ENCODE assay signal across 25 cellular contexts in the genomic region with DNA sequence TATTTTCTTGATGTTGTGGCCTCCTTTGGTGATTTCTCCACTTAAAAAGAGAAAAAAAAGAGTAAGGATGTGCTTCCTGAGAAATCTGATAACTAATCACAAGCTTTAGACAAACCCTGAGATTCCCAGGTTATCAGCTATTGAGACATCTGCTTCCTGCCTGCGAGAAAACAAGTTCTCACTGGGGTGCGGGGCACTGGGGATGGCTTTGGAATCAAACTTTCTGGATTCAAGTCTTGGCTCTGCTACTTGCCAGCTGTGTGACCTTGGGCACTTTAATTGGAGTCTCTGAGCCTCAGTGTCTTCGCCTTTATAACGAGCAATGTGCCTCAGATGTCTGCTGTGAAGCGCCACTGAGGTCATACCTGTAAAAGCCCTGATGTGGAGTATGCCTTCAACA.
"Had no signal": no experiment of that assay in that cellular context is flagged by ENCODE, and none has a peak within 500 bp of the region (broad histone marks: within the 10 kb centered on the region; RNA-seq: fewer than 3 reads in every experiment).

No MANE protein-coding gene starts in this region.

- H3K27me3 ChIP-seq: brain microvascular endothelial cell, Peyer's patch, SJCRH30 had no signal

- H3K4me1 ChIP-seq: Peyer's patch had no signal

- H3K27ac Mint-ChIP-seq: activated CD8-positive, alpha-beta T cell treated with anti-CD3 and anti-CD28 coated beads, Interleukin-2, amount 10 ng/mL, durations not matched to agents 7 days and 5 days; activated naive CD4-positive, alpha-beta T cell treated with anti-CD3 and anti-CD28 coated beads for 36 hours; activated naive CD8-positive, alpha-beta T cell; activated T-helper 17 cell treated with anti-CD3 and anti-CD28 coated beads, Interleukin-2, amount 50 U/mL, for 72 hours; T-helper 1 cell treated with Interleukin-12 subunit alpha and Interleukin-12 subunit beta and Interleukin-4 antibody, amounts not matched to agents 30 μg/mL and 1 μg/mL, for 36 hours had no signal

- H3K36me3 Mint-ChIP-seq: activated naive CD8-positive, alpha-beta T cell had no signal

- H3K9me3 Mint-ChIP-seq: activated naive CD4-positive, alpha-beta T cell treated with anti-CD3 and anti-CD28 coated beads for 36 hours; activated T-helper 17 cell treated with anti-CD3 and anti-CD28 coated beads, Interleukin-2, amount 50 U/mL, for 72 hours; T-helper 1 cell treated with Interleukin-12 subunit alpha and Interleukin-12 subunit beta and Interleukin-4 antibody, amounts not matched to agents 30 μg/mL and 1 μg/mL, for 36 hours had no signal

- H3K4me3 Mint-ChIP-seq: activated CD8-positive, alpha-beta T cell treated with anti-CD3 and anti-CD28 coated beads, Interleukin-2, amount 10 ng/mL, durations not matched to agents 7 days and 5 days; activated naive CD4-positive, alpha-beta T cell treated with anti-CD3 and anti-CD28 coated beads for 36 hours; activated naive CD8-positive, alpha-beta T cell; activated T-helper 17 cell treated with anti-CD3 and anti-CD28 coated beads, Interleukin-2, amount 50 U/mL, for 72 hours; T-helper 1 cell treated with Interleukin-12 subunit alpha and Interleukin-12 subunit beta and Interleukin-4 antibody, amounts not matched to agents 30 μg/mL and 1 μg/mL, for 36 hours had no signal

- H3K4me1 Mint-ChIP-seq: activated T-helper 17 cell treated with anti-CD3 and anti-CD28 coated beads, Interleukin-2, amount 50 U/mL, for 72 hours had no signal

- H3K4me3 ChIP-seq: cardiac muscle cell, Peyer's patch, SJCRH30 had no signal

- DNase-seq: activated CD4-positive, alpha-beta T cell treated with anti-CD3 and anti-CD28 coated beads for 4 hours; activated CD4-positive, alpha-beta T cell treated with anti-CD3 and anti-CD28 coated beads, Interleukin-2, amount 50 U/mL, for 4 hours; activated CD8-positive, alpha-beta T cell treated with anti-CD3 and anti-CD28 coated beads, Interleukin-2, amount 10 ng/mL, durations not matched to agents 7 days and 5 days; activated gamma-delta T cell; activated naive CD4-positive, alpha-beta T cell treated with anti-CD3 and anti-CD28 coated beads for 36 hours; activated T-cell treated with anti-CD3 and anti-CD28 coated beads, Interleukin-2, amount 50 U/mL, for 48 hours; amygdala; brain microvascular endothelial cell; KG1; NCI-H1092 treated with DMSO at 0.1 percent for 48 hours; NCI-H1417 treated with DMSO at 0.1 percent for 48 hours; NCI-H1694; NCI-H2029; NCI-H2107; NCI-H446; NCI-H524; Peyer's patch; Right ventricle myocardium superior; SJCRH30 had no signal

- H3K36me3 ChIP-seq: brain microvascular endothelial cell, cardiac muscle cell, Peyer's patch, SJCRH30 had no signal

- H3K9me3 ChIP-seq: Peyer's patch, SJCRH30 had no signal

- ATAC-seq: activated CD4-positive, CD25-positive, alpha-beta regulatory T cell treated with anti-CD3 and anti-CD28 coated beads, Interleukin-2, amount 50 U/mL, for 24 hours; activated CD8-positive, alpha-beta T cell treated with anti-CD3 and anti-CD28 coated beads, Interleukin-2, amount 10 ng/mL, durations not matched to agents 7 days and 5 days; activated T-helper 17 cell treated with anti-CD3 and anti-CD28 coated beads, Interleukin-2, amount 50 U/mL, for 72 hours had no signal

- H3K27ac ChIP-seq: brain microvascular endothelial cell, cardiac muscle cell, Peyer's patch, RWPE1, SJCRH30 had no signal
